Comparison of ENCODE assay signal across 35 cellular contexts in genomic region chr20:7624886-7625285, GRCh38.
"Had no signal": no experiment of that assay in that cellular context is flagged by ENCODE, and none has a peak within 500 bp of the region (broad histone marks: within the 10 kb centered on the region; RNA-seq: fewer than 3 reads in every experiment).

No MANE protein-coding gene starts in this region.

- H3K4me3 ChIP-seq: ascending aorta had no signal

- H3K36me3 ChIP-seq: ascending aorta had no signal

- H3K27me3 Mint-ChIP-seq: activated B cell treated with CpG ODN at 0.5 μM for 24 hours; activated CD4-positive, alpha-beta memory T cell treated with anti-CD3 and anti-CD28 coated beads, Interleukin-2, amount 10 ng/mL, durations not matched to agents 7 days and 5 days; activated CD4-positive, alpha-beta T cell treated with anti-CD3 and anti-CD28 coated beads for 36 hours; activated CD4-positive, alpha-beta T cell treated with anti-CD3 and anti-CD28 coated beads, Interleukin-2, amount 10 ng/mL, durations not matched to agents 7 days and 5 days; activated CD8-positive, alpha-beta memory T cell treated with anti-CD3 and anti-CD28 coated beads, Interleukin-2, amount 10 ng/mL, durations not matched to agents 7 days and 5 days; activated naive CD4-positive, alpha-beta T cell treated with anti-CD3 and anti-CD28 coated beads, Interleukin-2, amount 10 ng/mL, durations not matched to agents 7 days and 5 days; activated naive CD4-positive, alpha-beta T cell treated with anti-CD3 and anti-CD28 coated beads, Interleukin-2, amount 50 U/mL, for 24 hours; activated naive CD8-positive, alpha-beta T cell; activated naive CD8-positive, alpha-beta T cell treated with anti-CD3 and anti-CD28 coated beads, Interleukin-2, amount 10 ng/mL, durations not matched to agents 7 days and 5 days; activated naive CD8-positive, alpha-beta T cell treated with anti-CD3 and anti-CD28 coated beads, Interleukin-2, amount 50 U/mL, for 24 hours; activated T-cell treated with anti-CD3 and anti-CD28 coated beads, Interleukin-2, amount 50 U/mL, for 24 hours; brain had no signal

- H3K4me1 ChIP-seq: ascending aorta had no signal

- ATAC-seq: activated CD4-positive, alpha-beta T cell treated with anti-CD3 and anti-CD28 coated beads for 36 hours; activated CD8-positive, alpha-beta memory T cell treated with anti-CD3 and anti-CD28 coated beads, Interleukin-2, amount 10 ng/mL, durations not matched to agents 7 days and 5 days; activated CD8-positive, alpha-beta T cell treated with anti-CD3 and anti-CD28 coated beads, Interleukin-2, amount 10 ng/mL, durations not matched to agents 7 days and 5 days; activated naive CD8-positive, alpha-beta T cell treated with anti-CD3 and anti-CD28 coated beads, Interleukin-2, amount 50 U/mL, for 24 hours had no signal

- H3K36me3 Mint-ChIP-seq: activated CD8-positive, alpha-beta memory T cell treated with anti-CD3 and anti-CD28 coated beads, Interleukin-2, amount 10 ng/mL, durations not matched to agents 7 days and 5 days; activated naive CD4-positive, alpha-beta T cell treated with anti-CD3 and anti-CD28 coated beads, Interleukin-2, amount 10 ng/mL, durations not matched to agents 7 days and 5 days; activated naive CD4-positive, alpha-beta T cell treated with anti-CD3 and anti-CD28 coated beads, Interleukin-2, amount 50 U/mL, for 24 hours; activated naive CD8-positive, alpha-beta T cell; activated naive CD8-positive, alpha-beta T cell treated with anti-CD3 and anti-CD28 coated beads, Interleukin-2, amount 10 ng/mL, durations not matched to agents 7 days and 5 days; brain had no signal

- DNase-seq: activated B cell treated with CpG ODN at 0.5 μM for 24 hours; activated CD4-positive, alpha-beta memory T cell treated with anti-CD3 and anti-CD28 coated beads, Interleukin-2, amount 10 ng/mL, durations not matched to agents 7 days and 5 days; activated CD4-positive, alpha-beta T cell treated with anti-CD3 and anti-CD28 coated beads for 1 hour; activated CD4-positive, alpha-beta T cell treated with anti-CD3 and anti-CD28 coated beads for 36 hours; activated CD4-positive, alpha-beta T cell treated with anti-CD3 and anti-CD28 coated beads for 48 hours; activated CD4-positive, alpha-beta T cell treated with anti-CD3 and anti-CD28 coated beads, Interleukin-2, amount 10 ng/mL, durations not matched to agents 7 days and 5 days; activated CD4-positive, alpha-beta T cell treated with anti-CD3 and anti-CD28 coated beads, Interleukin-2, amount 50 U/mL, for 48 hours; activated CD8-positive, alpha-beta memory T cell treated with anti-CD3 and anti-CD28 coated beads for 24 hours; activated CD8-positive, alpha-beta memory T cell treated with anti-CD3 and anti-CD28 coated beads, Interleukin-2, amount 10 ng/mL, durations not matched to agents 7 days and 5 days; activated CD8-positive, alpha-beta memory T cell treated with anti-CD3 and anti-CD28 coated beads, Interleukin-2, amount 50 U/mL, for 48 hours; activated CD8-positive, alpha-beta T cell treated with anti-CD3 and anti-CD28 coated beads, Interleukin-2, amount 10 ng/mL, durations not matched to agents 7 days and 5 days; activated effector memory CD4-positive, alpha-beta T cell treated with Interleukin-2 at 50 U/mL for 16 hours; activated gamma-delta T cell; activated naive CD4-positive, alpha-beta T cell treated with anti-CD3 and anti-CD28 coated beads, Interleukin-2, amount 10 ng/mL, durations not matched to agents 7 days and 5 days; activated naive CD4-positive, alpha-beta T cell treated with Interleukin-2 at 50 U/mL for 16 hours; activated naive CD8-positive, alpha-beta T cell treated with anti-CD3 and anti-CD28 coated beads, Interleukin-2, amount 10 ng/mL, durations not matched to agents 7 days and 5 days; activated naive CD8-positive, alpha-beta T cell treated with anti-CD3 and anti-CD28 coated beads, Interleukin-2, amount 50 U/mL, for 24 hours; activated T-cell treated with anti-CD3 and anti-CD28 coated beads, Interleukin-2, amount 50 U/mL, for 24 hours; activated T-cell treated with anti-CD3 and anti-CD28 coated beads, Interleukin-2, amount 50 U/mL, for 48 hours; amygdala; anterior cingulate cortex; central memory CD4-positive, alpha-beta T cell; SW 1271; T-helper 1 cell; T-helper 2 cell; T-helper 9 cell had no signal

- H3K4me1 Mint-ChIP-seq: activated B cell treated with CpG ODN at 0.5 μM for 24 hours; activated CD4-positive, alpha-beta memory T cell treated with anti-CD3 and anti-CD28 coated beads, Interleukin-2, amount 10 ng/mL, durations not matched to agents 7 days and 5 days; activated CD4-positive, alpha-beta T cell treated with anti-CD3 and anti-CD28 coated beads for 36 hours; activated CD4-positive, alpha-beta T cell treated with anti-CD3 and anti-CD28 coated beads, Interleukin-2, amount 10 ng/mL, durations not matched to agents 7 days and 5 days; activated CD8-positive, alpha-beta memory T cell treated with anti-CD3 and anti-CD28 coated beads, Interleukin-2, amount 10 ng/mL, durations not matched to agents 7 days and 5 days; activated naive CD4-positive, alpha-beta T cell treated with anti-CD3 and anti-CD28 coated beads, Interleukin-2, amount 10 ng/mL, durations not matched to agents 7 days and 5 days; activated naive CD4-positive, alpha-beta T cell treated with anti-CD3 and anti-CD28 coated beads, Interleukin-2, amount 50 U/mL, for 24 hours; activated naive CD8-positive, alpha-beta T cell treated with anti-CD3 and anti-CD28 coated beads, Interleukin-2, amount 10 ng/mL, durations not matched to agents 7 days and 5 days; activated naive CD8-positive, alpha-beta T cell treated with anti-CD3 and anti-CD28 coated beads, Interleukin-2, amount 50 U/mL, for 24 hours; brain had no signal

- H3K27me3 ChIP-seq: ascending aorta had no signal

- FAIRE-seq: TTC549 had no signal

- H3K4me3 Mint-ChIP-seq: activated B cell treated with CpG ODN at 0.5 μM for 24 hours; activated CD4-positive, alpha-beta memory T cell treated with anti-CD3 and anti-CD28 coated beads, Interleukin-2, amount 10 ng/mL, durations not matched to agents 7 days and 5 days; activated CD4-positive, alpha-beta T cell treated with anti-CD3 and anti-CD28 coated beads for 36 hours; activated CD4-positive, alpha-beta T cell treated with anti-CD3 and anti-CD28 coated beads, Interleukin-2, amount 10 ng/mL, durations not matched to agents 7 days and 5 days; activated CD8-positive, alpha-beta memory T cell treated with anti-CD3 and anti-CD28 coated beads, Interleukin-2, amount 10 ng/mL, durations not matched to agents 7 days and 5 days; activated CD8-positive, alpha-beta T cell treated with anti-CD3 and anti-CD28 coated beads, Interleukin-2, amount 10 ng/mL, durations not matched to agents 7 days and 5 days; activated naive CD4-positive, alpha-beta T cell treated with anti-CD3 and anti-CD28 coated beads, Interleukin-2, amount 10 ng/mL, durations not matched to agents 7 days and 5 days; activated naive CD4-positive, alpha-beta T cell treated with anti-CD3 and anti-CD28 coated beads, Interleukin-2, amount 50 U/mL, for 24 hours; activated naive CD8-positive, alpha-beta T cell; activated naive CD8-positive, alpha-beta T cell treated with anti-CD3 and anti-CD28 coated beads, Interleukin-2, amount 10 ng/mL, durations not matched to agents 7 days and 5 days; activated naive CD8-positive, alpha-beta T cell treated with anti-CD3 and anti-CD28 coated beads, Interleukin-2, amount 50 U/mL, for 24 hours; activated T-cell treated with anti-CD3 and anti-CD28 coated beads, Interleukin-2, amount 50 U/mL, for 24 hours; brain; T-helper 1 cell treated with Interleukin-12 subunit alpha and Interleukin-12 subunit beta and Interleukin-4 antibody, amounts not matched to agents 30 μg/mL and 1 μg/mL, for 36 hours; T-helper 2 cell treated with Interferon-gamma antibody and Interleukin-4, amounts not matched to agents 5 μg/mL and 100 μg/mL, for 36 hours had no signal

- H3K27ac ChIP-seq: ascending aorta, VCaP had no signal

- H3K27ac Mint-ChIP-seq: activated B cell treated with CpG ODN at 0.5 μM for 24 hours; activated CD4-positive, alpha-beta memory T cell treated with anti-CD3 and anti-CD28 coated beads, Interleukin-2, amount 10 ng/mL, durations not matched to agents 7 days and 5 days; activated CD4-positive, alpha-beta T cell treated with anti-CD3 and anti-CD28 coated beads for 36 hours; activated CD4-positive, alpha-beta T cell treated with anti-CD3 and anti-CD28 coated beads, Interleukin-2, amount 10 ng/mL, durations not matched to agents 7 days and 5 days; activated CD8-positive, alpha-beta memory T cell treated with anti-CD3 and anti-CD28 coated beads, Interleukin-2, amount 10 ng/mL, durations not matched to agents 7 days and 5 days; activated CD8-positive, alpha-beta T cell treated with anti-CD3 and anti-CD28 coated beads, Interleukin-2, amount 10 ng/mL, durations not matched to agents 7 days and 5 days; activated naive CD4-positive, alpha-beta T cell treated with anti-CD3 and anti-CD28 coated beads, Interleukin-2, amount 10 ng/mL, durations not matched to agents 7 days and 5 days; activated naive CD4-positive, alpha-beta T cell treated with anti-CD3 and anti-CD28 coated beads, Interleukin-2, amount 50 U/mL, for 24 hours; activated naive CD8-positive, alpha-beta T cell; activated naive CD8-positive, alpha-beta T cell treated with anti-CD3 and anti-CD28 coated beads, Interleukin-2, amount 10 ng/mL, durations not matched to agents 7 days and 5 days; activated naive CD8-positive, alpha-beta T cell treated with anti-CD3 and anti-CD28 coated beads, Interleukin-2, amount 50 U/mL, for 24 hours; activated T-cell treated with anti-CD3 and anti-CD28 coated beads, Interleukin-2, amount 50 U/mL, for 24 hours; activated T-helper 2 cell treated with anti-CD3 and anti-CD28 coated beads, Interferon-gamma antibody, Interleukin-2, Interleukin-4, amounts not matched to agents 10 μg/mL and 5 μg/mL and 100 μg/mL, durations not matched to agents 14 hours and 24 hours and 36 hours; brain; T-helper 1 cell treated with Interleukin-12 subunit alpha and Interleukin-12 subunit beta and Interleukin-4 antibody, amounts not matched to agents 30 μg/mL and 1 μg/mL, for 36 hours; T-helper 2 cell treated with Interferon-gamma antibody and Interleukin-4, amounts not matched to agents 5 μg/mL and 100 μg/mL, for 36 hours had no signal
